In the genomic region with DNA sequence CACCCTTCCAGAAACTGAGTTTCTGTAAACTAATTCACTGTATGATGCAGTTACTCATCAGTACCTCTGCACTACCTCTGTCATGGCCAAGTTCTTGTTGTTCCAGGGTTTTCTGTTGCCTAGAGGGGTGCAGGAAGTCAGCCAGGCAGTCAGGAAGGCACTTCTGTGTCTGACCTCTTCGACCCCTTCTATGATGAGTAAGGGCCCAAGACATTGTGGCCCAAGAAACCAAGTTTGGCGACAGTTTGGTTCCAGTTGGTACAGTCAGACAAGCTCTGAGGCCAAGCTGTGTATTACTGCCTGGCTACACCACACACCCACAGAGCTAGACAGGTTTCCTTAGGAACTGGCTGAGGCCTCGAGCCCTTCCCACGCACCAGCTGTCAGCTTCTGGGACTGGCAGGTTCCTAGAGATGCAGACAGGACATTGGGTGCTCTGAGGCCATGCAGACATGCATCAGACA, we compare ENCODE assay signal across 8 cellular contexts. TPM values are rescaled to one million over a fixed set of nuclear protein-coding genes. Genes with fewer than 3 reads are reported as not detected.
A peak's percentile ranks its signal among the peaks of the same experiment; 100 is the strongest.
DNase-seq lines count a peak whose midpoint lies in the region; ATAC-seq and TF ChIP-seq lines count a peak whose summit lies in the region.

No MANE protein-coding gene starts in this region.

- no peak overlapping the region for H3K9ac ChIP-seq in stomach smooth muscle (ENCODE audit: low read length in 2 of 2)

- no peak overlapping the region for H3K4me3 Mint-ChIP-seq in activated CD4-positive, alpha-beta T cell treated with anti-CD3 and anti-CD28 coated beads for 36 hours

- peaks cover 62% of the 10 kb centered on the region for H3K36me3 Mint-ChIP-seq in activated CD4-positive, alpha-beta T cell treated with anti-CD3 and anti-CD28 coated beads for 36 hours (ENCODE audit: low read depth)

- H3K4me3 ChIP-seq in stomach smooth muscle (ENCODE audit: low read length in 2 of 2), result no peak overlapping the region

- intact Hi-C loops in activated CD4-positive, alpha-beta T cell treated with anti-CD3 and anti-CD28 coated beads for 36 hours (cut with DNase I, micrococcal nuclease), result loop anchor here in 1 of 2 experiments (1.0 kb wide), 1 partner anchor 31 kb away; no protein-coding TSS in a partner anchor

- H3K36me3 ChIP-seq in stomach smooth muscle (ENCODE audit: control insufficient read depth in 2 of 2, insufficient read depth in 2 of 2, low read length in 2 of 2), result peaks cover 12 to 22% of the 10 kb centered on the region in 2 donors

- TF ChIP-seq CTCF in RWPE1 (conservative IDR thresholded peaks at IDR 0.05; ENCODE audit: low read depth), result no peak
- no peak for TF ChIP-seq CTCF in foreskin keratinocyte (conservative IDR thresholded peaks at IDR 0.05)
- TF ChIP-seq CTCF in GM10266 (IDR thresholded peaks at IDR 0.05; ENCODE audit: control insufficient read depth, insufficient read depth, low read depth, missing control alignments), result no peak

- H3K27me3 Mint-ChIP-seq in activated CD4-positive, alpha-beta T cell treated with anti-CD3 and anti-CD28 coated beads for 36 hours, result no peaks in the 10 kb centered on the region

- no peaks in the 10 kb centered on the region for H3K9me3 Mint-ChIP-seq in activated CD4-positive, alpha-beta T cell treated with anti-CD3 and anti-CD28 coated beads for 36 hours (ENCODE audit: low read depth)

- H3K27ac ChIP-seq in RWPE1 (peak overlapping the region; percentile 93), foreskin keratinocyte (no peak overlapping the region), stomach smooth muscle (ENCODE audit: low read length) (peak overlapping the region; percentile 71)

- CTCF ChIA-PET in activated CD4-positive, alpha-beta T cell treated with anti-CD3 and anti-CD28 coated beads for 36 hours (lab: Charles Lee), result interaction anchor here (0.6 to 2.3 kb wide), 4 partner anchors 9 to 452 kb away, joined by 3 to 11 read pairs (median 3); no protein-coding TSS in a partner anchor
- CTCF ChIA-PET in RWPE1 (lab: Yijun Ruan, JAX), result no interaction called here

- no peaks in the 10 kb centered on the region for H3K27me3 ChIP-seq in foreskin keratinocyte
- H3K27me3 ChIP-seq in stomach smooth muscle (ENCODE audit: control insufficient read depth in 1 of 2, insufficient read depth in 2 of 2, low read length in 2 of 2), result no peaks in the 10 kb centered on the region

- peak; percentile 45 for DNase-seq in activated CD4-positive, alpha-beta T cell treated with anti-CD3 and anti-CD28 coated beads for 36 hours
- DNase-seq in activated CD4-positive, alpha-beta T cell treated with anti-CD3 and anti-CD28 coated beads for 4 hours, result no peak
- no peak for DNase-seq in RWPE1 (ENCODE audit: low spot score)
- DNase-seq in foreskin keratinocyte, result no peak
- no peak for DNase-seq in T1000 (lab: John Stamatoyannopoulos, UW)
- DNase-seq in GM10266 (ENCODE audit: extremely low spot score), result no peak
- DNase-seq in dedifferentiated amniotic fluid mesenchymal stem cell (ENCODE audit: extremely low spot score), result no peak

- POLR2A ChIA-PET in activated CD4-positive, alpha-beta T cell treated with anti-CD3 and anti-CD28 coated beads for 36 hours (lab: Charles Lee), result no interaction called here
- POLR2A ChIA-PET in RWPE1 (lab: Yijun Ruan, JAX; ENCODE audit: low non-redundant PET), result interaction anchor here (0.7 kb wide), 1 partner anchor 8 kb away, joined by 3 read pairs; no protein-coding TSS in a partner anchor

- H3K9me3 ChIP-seq in stomach smooth muscle (ENCODE audit: control insufficient read depth in 2 of 2, low read length in 2 of 2), result no peaks in the 10 kb centered on the region

- peaks cover 22% of the 10 kb centered on the region for H3K4me1 ChIP-seq in foreskin keratinocyte
- peaks cover 51% of the 10 kb centered on the region for H3K4me1 ChIP-seq in stomach smooth muscle (ENCODE audit: control insufficient read depth, insufficient read depth, low read length)

- H3K4me1 Mint-ChIP-seq in activated CD4-positive, alpha-beta T cell treated with anti-CD3 and anti-CD28 coated beads for 36 hours, result peaks cover 55% of the 10 kb centered on the region

- peak overlapping the region; percentile 45 for H3K27ac Mint-ChIP-seq in activated CD4-positive, alpha-beta T cell treated with anti-CD3 and anti-CD28 coated beads for 36 hours

- ATAC-seq in activated CD4-positive, alpha-beta T cell treated with anti-CD3 and anti-CD28 coated beads for 36 hours, result peak; percentile 60
- ATAC-seq in foreskin keratinocyte, result peak; percentile 46

RNA-seq across cellular contexts. Expression of a gene that starts 41.2 kb away (rescaled TPM):
- total RNA-seq in activated CD4-positive, alpha-beta T cell treated with anti-CD3 and anti-CD28 coated beads for 36 hours, result 10 to 100 TPM; 32.7 to 43.8 TPM
- total RNA-seq in foreskin keratinocyte, result 85.1 and 98.9 TPM in 2 replicates
- polyA plus RNA-seq in foreskin keratinocyte, result 73.2 and 77.9 TPM in 2 replicates
